ENCODE assay signal across 9 cellular contexts in the genomic region with DNA sequence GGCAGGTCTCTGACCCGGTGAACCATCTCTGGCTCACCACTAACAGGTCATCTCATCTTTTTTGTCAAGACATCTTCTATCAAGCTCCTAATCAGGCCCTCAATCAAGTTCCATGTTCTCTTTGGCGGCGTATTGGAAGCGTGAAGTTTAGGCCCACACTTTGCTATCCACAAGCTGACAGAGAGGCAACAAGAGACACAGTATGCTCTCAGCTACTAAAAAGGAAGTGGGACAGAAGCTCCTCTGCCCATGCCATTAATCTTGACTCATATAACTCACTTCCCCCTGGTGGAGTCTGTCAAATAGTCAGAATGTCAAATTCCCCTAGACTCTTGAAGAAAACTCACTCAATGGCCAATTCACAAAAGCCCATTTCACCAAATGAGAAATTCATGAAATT.
A peak's percentile ranks its signal among the peaks of the same experiment; 100 is the strongest.
DNase-seq lines count a peak whose midpoint lies in the region; ATAC-seq, FAIRE-seq and TF ChIP-seq lines count a peak whose summit lies in the region.
"Had no signal": no experiment of that assay in that cellular context is flagged by ENCODE, and none has a peak within 500 bp of the region (broad histone marks: within the 10 kb centered on the region; RNA-seq: fewer than 3 reads in every experiment).

No MANE protein-coding gene starts in this region.

- H3K36me3 Mint-ChIP-seq in activated naive CD8-positive, alpha-beta T cell treated with anti-CD3 and anti-CD28 coated beads, Interleukin-2, amount 50 U/mL, for 24 hours (ENCODE audit: low read depth): no peaks in the 10 kb centered on the region
- no peaks in the 10 kb centered on the region for H3K36me3 Mint-ChIP-seq in osteocyte (ENCODE audit: unreplicated experiment)

- FAIRE-seq in HTR-8/SVneo (lab: Jason Lieb, UNC): no peak
- FAIRE-seq: A204.1 had no signal

- intact Hi-C loops in spleen (cut with DNase I; ENCODE audit: low total_unique reads): no loop called here

- peak overlapping the region in 5 of 8 donors; percentile 29 to 64 (median 45) for H3K27ac ChIP-seq in spleen

- peaks cover 44% of the 10 kb centered on the region for H3K4me1 Mint-ChIP-seq in activated naive CD8-positive, alpha-beta T cell treated with anti-CD3 and anti-CD28 coated beads, Interleukin-2, amount 50 U/mL, for 24 hours
- H3K4me1 Mint-ChIP-seq in osteocyte (ENCODE audit: unreplicated experiment): peaks cover 20% of the 10 kb centered on the region

- H3K36me3 ChIP-seq in spleen: no peaks in the 10 kb centered on the region

- peaks cover 0 to 52% (median 13%) of the 10 kb centered on the region in 6 donors for H3K4me1 ChIP-seq in spleen

- TF ChIP-seq POLR2A in spleen (IDR thresholded peaks at IDR 0.05): no peak

- H3K4me3 ChIP-seq in spleen: no peak overlapping the region

- no peaks in the 10 kb centered on the region for H3K9me3 ChIP-seq in spleen

- H3K4me3 Mint-ChIP-seq in activated naive CD8-positive, alpha-beta T cell treated with anti-CD3 and anti-CD28 coated beads, Interleukin-2, amount 50 U/mL, for 24 hours: peak overlapping the region; percentile 26
- no peak overlapping the region for H3K4me3 Mint-ChIP-seq in osteocyte (ENCODE audit: unreplicated experiment)

- 46 to 70% (median 53%) methylated on average over 4 of the region's 4 CpGs for WGBS in spleen, 5 donors

- ATAC-seq in GM21717 (IDR thresholded peaks at IDR 0.05; ENCODE audit: unreplicated experiment): peak; percentile 97
- ATAC-seq in activated naive CD8-positive, alpha-beta T cell treated with anti-CD3 and anti-CD28 coated beads, Interleukin-2, amount 50 U/mL, for 24 hours: peak; percentile 90

- DNase-seq in DMS53 (lab: John Stamatoyannopoulos, UW) (peak; percentile 13), DMS53 treated with DMSO at 0.1 percent for 48 hours (lab: John Stamatoyannopoulos, UW; ENCODE audit: unreplicated experiment) (no peak), HTR-8/SVneo (ENCODE audit: insufficient read length, low spot score) (peak; percentile 28), spleen (no peak), NCI-H446 (lab: John Stamatoyannopoulos, UW) (no peak), osteocyte (ENCODE audit: extremely low spot score, unreplicated experiment) (no peak)
- peak; percentile 14 for DNase-seq in activated naive CD8-positive, alpha-beta T cell treated with anti-CD3 and anti-CD28 coated beads, Interleukin-2, amount 50 U/mL, for 24 hours

- TF ChIP-seq CTCF in spleen (IDR thresholded peaks at IDR 0.05 in 8 of 11, conservative IDR thresholded peaks at IDR 0.05 in 3 of 11): peak in 2 of 11 experiments; percentile 16 to 29
- TF ChIP-seq CTCF in osteocyte (IDR thresholded peaks at IDR 0.05): no peak

- no peaks in the 10 kb centered on the region for H3K9me3 Mint-ChIP-seq in activated naive CD8-positive, alpha-beta T cell treated with anti-CD3 and anti-CD28 coated beads, Interleukin-2, amount 50 U/mL, for 24 hours
- no peaks in the 10 kb centered on the region for H3K9me3 Mint-ChIP-seq in osteocyte (ENCODE audit: unreplicated experiment)

- peaks cover 10% of the 10 kb centered on the region for H3K27me3 Mint-ChIP-seq in activated naive CD8-positive, alpha-beta T cell treated with anti-CD3 and anti-CD28 coated beads, Interleukin-2, amount 50 U/mL, for 24 hours
- no peaks in the 10 kb centered on the region for H3K27me3 Mint-ChIP-seq in osteocyte (ENCODE audit: unreplicated experiment)

- no peaks in the 10 kb centered on the region for H3K27me3 ChIP-seq in spleen (replicated peaks in 1 of 7)

- H3K27ac Mint-ChIP-seq in activated naive CD8-positive, alpha-beta T cell treated with anti-CD3 and anti-CD28 coated beads, Interleukin-2, amount 50 U/mL, for 24 hours: peak overlapping the region; percentile 92
- no peak overlapping the region for H3K27ac Mint-ChIP-seq in osteocyte (ENCODE audit: unreplicated experiment)

Comparison
In these comparisons a context has a peak if more than half of its experiments do, and no peak if none do; other contexts are left out.
1. DNase-seq: peak in DMS53 (single experiment), HTR-8/SVneo (single experiment) and activated naive CD8-positive, alpha-beta T cell treated with anti-CD3 and anti-CD28 coated beads, Interleukin-2, amount 50 U/mL, for 24 hours (single experiment); none in DMS53 treated with DMSO at 0.1 percent for 48 hours (single experiment), spleen (single experiment), NCI-H446 (0 of 2) and osteocyte (single experiment).